In the genomic region with DNA sequence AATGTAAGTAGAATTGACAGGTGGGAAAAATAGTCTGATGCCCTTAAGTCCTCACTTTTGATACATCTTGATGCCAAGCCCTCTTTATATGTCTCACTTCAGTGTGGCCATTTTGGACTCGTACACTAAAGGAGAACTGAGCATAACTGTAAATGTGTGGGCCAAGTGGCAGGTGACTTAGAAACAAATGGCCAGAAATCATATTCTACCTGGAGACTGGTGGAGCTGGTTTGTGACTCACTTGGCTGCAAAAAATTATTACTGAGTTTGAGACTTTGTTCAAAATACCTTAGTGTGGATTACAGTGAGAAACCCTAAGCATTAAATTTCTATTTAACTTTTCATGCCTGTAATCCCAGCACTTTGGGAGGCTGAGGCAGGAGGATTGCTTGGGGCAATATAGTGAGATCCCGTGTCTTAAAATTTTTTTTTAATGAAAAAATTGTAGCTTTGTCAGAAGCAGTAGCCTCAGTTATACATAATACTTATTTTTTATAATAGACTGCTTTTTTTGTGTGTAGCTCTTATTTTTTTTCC, we compare ENCODE assay signal across 8 cellular contexts. TPM values are rescaled to one million over a fixed set of nuclear protein-coding genes. Genes with fewer than 3 reads are reported as not detected.
DNase-seq lines count a peak whose midpoint lies in the region; ATAC-seq and TF ChIP-seq lines count a peak whose summit lies in the region.
"Had no signal": no experiment of that assay in that cellular context is flagged by ENCODE, and none has a peak within 500 bp of the region (broad histone marks: within the 10 kb centered on the region; RNA-seq: fewer than 3 reads in every experiment).

No MANE protein-coding gene starts in this region.

- H3K9me3 ChIP-seq in BLaER1, result no peaks in the 10 kb centered on the region
- H3K9me3 ChIP-seq in DOHH2 (ENCODE audit: control insufficient read depth, insufficient read depth, low read length), result no peaks in the 10 kb centered on the region
- no peaks in the 10 kb centered on the region for H3K9me3 ChIP-seq in naive thymus-derived CD4-positive, alpha-beta T cell (ENCODE audit: control insufficient read depth in 2 of 3, low read length in 3 of 3)

- H3K27me3 ChIP-seq in BLaER1, result no peaks in the 10 kb centered on the region
- H3K27me3 ChIP-seq in DOHH2 (ENCODE audit: control insufficient read depth, low read length), result no peaks in the 10 kb centered on the region
- no peaks in the 10 kb centered on the region for H3K27me3 ChIP-seq in naive thymus-derived CD4-positive, alpha-beta T cell (ENCODE audit: control insufficient read depth in 2 of 2, insufficient read depth in 2 of 2, low read length in 2 of 2)

- H3K36me3 ChIP-seq in BLaER1, result peaks cover 75% of the 10 kb centered on the region
- peaks cover 86% of the 10 kb centered on the region for H3K36me3 ChIP-seq in DOHH2 (ENCODE audit: control insufficient read depth, low read length)
- peaks cover 0 to 39% (median 35%) of the 10 kb centered on the region in 3 experiments for H3K36me3 ChIP-seq in naive thymus-derived CD4-positive, alpha-beta T cell (ENCODE audit: control insufficient read depth in 2 of 3, insufficient read depth in 3 of 3, low read length in 3 of 3)

- H3K79me2 ChIP-seq in DOHH2 (ENCODE audit: control insufficient read depth, low read length), result peaks cover 100% of the 10 kb centered on the region

- H3K36me3 Mint-ChIP-seq in activated naive CD8-positive, alpha-beta T cell, result peaks cover 25% of the 10 kb centered on the region
- peaks cover 0 to 60% (median 44%) of the 10 kb centered on the region in 5 donors for H3K36me3 Mint-ChIP-seq in naive thymus-derived CD4-positive, alpha-beta T cell

- no peak for DNase-seq in naive thymus-derived CD4-positive, alpha-beta T cell
- DNase-seq in NCI-H1048 (lab: John Stamatoyannopoulos, UW) (no peak), GOT3 (lab: John Stamatoyannopoulos, UW) (no peak)
- DNase-seq: NCI-H510A treated with DMSO at 0.1 percent for 48 hours had no signal

- intact Hi-C loops in naive thymus-derived CD4-positive, alpha-beta T cell (cut with micrococcal nuclease), result loop anchor here in 1 of 2 donors (10.0 kb wide), 1 partner anchor 1288 kb away; the partner anchor contains the start of gene ATF7IP2

- H3K9ac ChIP-seq in BLaER1, result no peak overlapping the region

- H3K4me1 Mint-ChIP-seq in activated naive CD8-positive, alpha-beta T cell (ENCODE audit: low read depth), result peaks cover 73% of the 10 kb centered on the region
- H3K4me1 Mint-ChIP-seq in naive thymus-derived CD4-positive, alpha-beta T cell, result peaks cover 68 to 83% (median 81%) of the 10 kb centered on the region in 7 donors

- no peak for TF ChIP-seq CTCF in DOHH2 (IDR thresholded peaks at IDR 0.05; ENCODE audit: low read depth, low read length, poor library complexity, severe bottlenecking)

- H3K4me2 ChIP-seq in BLaER1 (peak overlapping the region; percentile 90), DOHH2 (ENCODE audit: low read length) (peak overlapping the region; percentile 84)

- H3K4me1 ChIP-seq in BLaER1 (peaks cover 81% of the 10 kb centered on the region), DOHH2 (ENCODE audit: control insufficient read depth, low read length) (peaks cover 76% of the 10 kb centered on the region)
- H3K4me1 ChIP-seq in naive thymus-derived CD4-positive, alpha-beta T cell (ENCODE audit: control insufficient read depth in 2 of 2, insufficient read depth in 2 of 2, low read length in 2 of 2), result peaks cover 66 to 78% of the 10 kb centered on the region in 2 donors

- H3K9me2 ChIP-seq in DOHH2 (replicated peaks; ENCODE audit: control insufficient read depth, low read length), result no peaks in the 10 kb centered on the region

- 0 out of 2 replicates have a peak, but pooled peaks cover 2% of the 10 kb centered on the region for H3F3A ChIP-seq in DOHH2 (ENCODE audit: control insufficient read depth, insufficient read depth)

- no peaks in the 10 kb centered on the region for H3K9me3 Mint-ChIP-seq in activated naive CD8-positive, alpha-beta T cell (ENCODE audit: low read depth)
- H3K9me3 Mint-ChIP-seq in naive thymus-derived CD4-positive, alpha-beta T cell, result peaks cover 0 to 5% (median 0%) of the 10 kb centered on the region in 11 donors

- no peaks in the 10 kb centered on the region for H3K27me3 Mint-ChIP-seq in activated naive CD8-positive, alpha-beta T cell
- H3K27me3 Mint-ChIP-seq in naive thymus-derived CD4-positive, alpha-beta T cell, result no peaks in the 10 kb centered on the region

- peaks cover 98% of the 10 kb centered on the region for H4K20me1 ChIP-seq in BLaER1
- peaks cover 60% of the 10 kb centered on the region for H4K20me1 ChIP-seq in DOHH2 (ENCODE audit: control insufficient read depth, insufficient read depth, low read depth, low read length)

- H3K4me3 ChIP-seq in BLaER1, result no peak overlapping the region
- H3K4me3 ChIP-seq in DOHH2 (ENCODE audit: low read length), result no peak overlapping the region
- H3K4me3 ChIP-seq in naive thymus-derived CD4-positive, alpha-beta T cell (ENCODE audit: low read length), result no peak overlapping the region

- ATAC-seq in naive thymus-derived CD4-positive, alpha-beta T cell, result no peak
- no peak for ATAC-seq in HG03354 (IDR thresholded peaks at IDR 0.05; ENCODE audit: poor library complexity, severe bottlenecking, unreplicated experiment)

- CTCF ChIA-PET in naive thymus-derived CD4-positive, alpha-beta T cell (lab: Charles Lee), result interaction anchor here (0.9 to 1.2 kb wide), 2 partner anchors 64 to 160 kb away, joined by 3 read pairs; no protein-coding TSS in a partner anchor

- H3K4me3 Mint-ChIP-seq in activated naive CD8-positive, alpha-beta T cell, result peak overlapping the region; percentile 94
- peak overlapping the region; percentile 55 to 100 (median 85) for H3K4me3 Mint-ChIP-seq in naive thymus-derived CD4-positive, alpha-beta T cell

- no peak overlapping the region for H3K27ac ChIP-seq in BLaER1
- H3K27ac ChIP-seq in DOHH2 (ENCODE audit: low read depth, low read length), result no peak overlapping the region
- no peak overlapping the region for H3K27ac ChIP-seq in naive thymus-derived CD4-positive, alpha-beta T cell (ENCODE audit: low read depth, low read length)

- H3K27ac Mint-ChIP-seq in activated naive CD8-positive, alpha-beta T cell, result peak overlapping the region; percentile 71
- H3K27ac Mint-ChIP-seq in naive thymus-derived CD4-positive, alpha-beta T cell, result peak overlapping the region in 2 of 9 donors; percentile 8 to 45

- POLR2A ChIA-PET in naive thymus-derived CD4-positive, alpha-beta T cell (lab: Charles Lee), result interaction anchor here (0.6 kb wide), 2 partner anchors 11 to 137 kb away, joined by 3 to 8 read pairs; no protein-coding TSS in a partner anchor

RNA-seq across cellular contexts. Expression of gene HAPSTR1, which starts 5.0 kb away (rescaled TPM):
- total RNA-seq in naive thymus-derived CD4-positive, alpha-beta T cell, result 100 to 1,000 TPM in 2 of 5 experiments, 10 to 100 TPM in 3; 69.6 to 136 (median 87.3) TPM
- 10 to 100 TPM; 11.4 to 17.5 TPM for polyA plus RNA-seq in naive thymus-derived CD4-positive, alpha-beta T cell
